In genomic region chrX:47803103-47803502, GRCh38 we compare ENCODE assay signal across 1 cellular context.
A peak's percentile ranks its signal among the peaks of the same experiment; 100 is the strongest.
TF ChIP-seq lines count a peak whose summit lies in the region.

No MANE protein-coding gene starts in this region.

TF ChIP-seq in HepG2, 621 proteins besides CTCF, POLR2A, EP300 and RAD21:
- TF ChIP-seq ZNF768 (CRISPR knock-in tag; IDR thresholded peaks at IDR 0.05) = peak; percentile 65; the same call in 1 of the 2 replicates
